In genomic region chr1:8988618-8988967, GRCh38 we compare ENCODE assay signal across 22 cellular contexts. TPM values are rescaled to one million over a fixed set of nuclear protein-coding genes. Genes with fewer than 3 reads are reported as not detected.
"Had no signal": no experiment of that assay in that cellular context is flagged by ENCODE, and none has a peak within 500 bp of the region (broad histone marks: within the 10 kb centered on the region; RNA-seq: fewer than 3 reads in every experiment).

No MANE protein-coding gene starts in this region.

- H3K36me3 Mint-ChIP-seq: activated CD4-positive, alpha-beta memory T cell treated with anti-CD3 and anti-CD28 coated beads for 36 hours; activated CD8-positive, alpha-beta memory T cell treated with anti-CD3 and anti-CD28 coated beads, Interleukin-2, amount 10 ng/mL, durations not matched to agents 7 days and 5 days; activated naive CD4-positive, alpha-beta T cell treated with anti-CD3 and anti-CD28 coated beads, Interleukin-2, amount 10 ng/mL, durations not matched to agents 7 days and 5 days; immature natural killer cell; memory B cell; natural killer cell treated with Interleukin-12 subunit alpha and Interleukin-12 subunit beta and Interleukin-15 and Interleukin-18, amount 100 ng/mL, for 72 hours had no signal

- H3K9ac ChIP-seq: parathyroid adenoma had no signal

- H3K36me3 ChIP-seq: cardiac muscle cell, sigmoid colon, thyroid gland had no signal

- H3K27ac ChIP-seq: cardiac muscle cell, hepatocyte, parathyroid adenoma had no signal

- H3K27me3 Mint-ChIP-seq: activated CD4-positive, alpha-beta memory T cell treated with anti-CD3 and anti-CD28 coated beads for 36 hours; activated CD4-positive, alpha-beta T cell treated with anti-CD3 and anti-CD28 coated beads for 36 hours; activated CD8-positive, alpha-beta memory T cell treated with anti-CD3 and anti-CD28 coated beads, Interleukin-2, amount 10 ng/mL, durations not matched to agents 7 days and 5 days; activated naive CD4-positive, alpha-beta T cell treated with anti-CD3 and anti-CD28 coated beads, Interleukin-2, amount 10 ng/mL, durations not matched to agents 7 days and 5 days; effector memory CD8-positive, alpha-beta T cell had no signal

- H3K4me3 ChIP-seq: cardiac muscle cell, hepatocyte, sigmoid colon, smooth muscle cell, thyroid gland had no signal

- H3K4me2 ChIP-seq: hepatocyte, smooth muscle cell had no signal

- H3K9me3 ChIP-seq: sigmoid colon, thyroid gland had no signal

- H3K4me3 Mint-ChIP-seq: activated CD4-positive, alpha-beta memory T cell treated with anti-CD3 and anti-CD28 coated beads for 36 hours; activated CD4-positive, alpha-beta T cell treated with anti-CD3 and anti-CD28 coated beads for 36 hours; effector memory CD8-positive, alpha-beta T cell; immature natural killer cell; memory B cell; natural killer cell treated with Interleukin-12 subunit alpha and Interleukin-12 subunit beta and Interleukin-15 and Interleukin-18, amount 100 ng/mL, for 72 hours; WTC11 had no signal

- H3K27ac Mint-ChIP-seq: activated CD4-positive, alpha-beta memory T cell treated with anti-CD3 and anti-CD28 coated beads for 36 hours; effector memory CD8-positive, alpha-beta T cell; immature natural killer cell; memory B cell had no signal

- H3K27me3 ChIP-seq: cardiac muscle cell, hepatocyte, sigmoid colon, thyroid gland had no signal

- H3K9me3 Mint-ChIP-seq: activated naive CD8-positive, alpha-beta T cell treated with anti-CD3 and anti-CD28 coated beads, Interleukin-2, amount 50 U/mL, for 24 hours; effector memory CD8-positive, alpha-beta T cell; immature natural killer cell; memory B cell; natural killer cell treated with Interleukin-12 subunit alpha and Interleukin-12 subunit beta and Interleukin-15 and Interleukin-18, amount 100 ng/mL, for 72 hours had no signal

- H3K4me1 ChIP-seq: parathyroid adenoma had no signal

- ATAC-seq: esophagus mucosa had no signal

RNA-seq across cellular contexts. Expression of gene SLC2A7, which starts 37.6 kb away (rescaled TPM):
- total RNA-seq: activated CD4-positive, alpha-beta memory T cell treated with anti-CD3 and anti-CD28 coated beads for 36 hours; activated CD4-positive, alpha-beta T cell treated with anti-CD3 and anti-CD28 coated beads for 36 hours; activated CD8-positive, alpha-beta memory T cell treated with anti-CD3 and anti-CD28 coated beads, Interleukin-2, amount 10 ng/mL, durations not matched to agents 7 days and 5 days; cardiac muscle cell; endothelial cell of umbilical vein; esophagus mucosa; liver; natural killer cell treated with Interleukin-12 subunit alpha and Interleukin-12 subunit beta and Interleukin-15 and Interleukin-18, amount 100 ng/mL, for 72 hours; pulmonary artery endothelial cell; sigmoid colon; smooth muscle cell; ureter; WTC11 had no signal
- polyA plus RNA-seq: cardiac muscle cell, endothelial cell of umbilical vein, immature natural killer cell, liver, smooth muscle cell had no signal

RNA-seq across cellular contexts. Expression of gene CA6, which starts 42.9 kb away (rescaled TPM):
- total RNA-seq: cardiac muscle cell; dermis blood vessel endothelial cell; endothelial cell of umbilical vein; esophagus mucosa; hepatocyte; liver; natural killer cell treated with Interleukin-12 subunit alpha and Interleukin-12 subunit beta and Interleukin-15 and Interleukin-18, amount 100 ng/mL, for 72 hours; pulmonary artery endothelial cell; sigmoid colon; smooth muscle cell; thyroid gland; ureter had no signal
- polyA plus RNA-seq: cardiac muscle cell, endothelial cell of umbilical vein, hepatocyte, immature natural killer cell, liver, smooth muscle cell had no signal
